10 cellular contexts compared by ENCODE assay signal in genomic region chr1:6045561-6045960, GRCh38. TPM values are rescaled to one million over a fixed set of nuclear protein-coding genes. Genes with fewer than 3 reads are reported as not detected.
DNase-seq lines count a peak whose midpoint lies in the region; ATAC-seq and TF ChIP-seq lines count a peak whose summit lies in the region.
"Had no signal": no experiment of that assay in that cellular context is flagged by ENCODE, and none has a peak within 500 bp of the region (broad histone marks: within the 10 kb centered on the region; RNA-seq: fewer than 3 reads in every experiment).

TSS of gene KCNAB2 (plus strand) at chr1:6045888. CDS start at chr1:6051537, 5,649 bp downstream.

- no peak within 1 kb of the TSS for H3K4me2 ChIP-seq in neural cell (ENCODE audit: low read length)
- H3K4me2 ChIP-seq: neural progenitor cell had no signal

- H3K4me3 ChIP-seq in CD8-positive, alpha-beta T cell (ENCODE audit: low read depth, low read length) = no peak within 1 kb of the TSS
- H3K4me3 ChIP-seq in gastroesophageal sphincter = no peak within 1 kb of the TSS
- no peak within 1 kb of the TSS for H3K4me3 ChIP-seq in neural cell (ENCODE audit: low read length)
- H3K4me3 ChIP-seq in testis = no peak within 1 kb of the TSS
- H3K4me3 ChIP-seq in effector memory CD4-positive, alpha-beta T cell (ENCODE audit: insufficient read depth, low read depth, low read length, poor library complexity, severe bottlenecking) = no peak within 1 kb of the TSS
- H3K4me3 ChIP-seq: neural progenitor cell had no signal

- no peak for TF ChIP-seq POLR2A in gastroesophageal sphincter (IDR thresholded peaks at IDR 0.05)
- no peak for TF ChIP-seq POLR2A in testis (IDR thresholded peaks at IDR 0.05)

- no peaks in the 10 kb centered on the region for H3K9me3 ChIP-seq in CD8-positive, alpha-beta T cell (ENCODE audit: low read length)
- H3K9me3 ChIP-seq in gastroesophageal sphincter (no peaks in the 10 kb centered on the region), neural cell (ENCODE audit: low read length) (no peaks in the 10 kb centered on the region), testis (no peaks in the 10 kb centered on the region)
- no peaks in the 10 kb centered on the region for H3K9me3 ChIP-seq in effector memory CD4-positive, alpha-beta T cell (ENCODE audit: control insufficient read depth, low read length)

- POLR2A ChIA-PET in CD8-positive, alpha-beta T cell (lab: Charles Lee) = no interaction called here

- H3K9me3 Mint-ChIP-seq in CD8-positive, alpha-beta T cell = no peaks in the 10 kb centered on the region
- H3K9me3 Mint-ChIP-seq: neural progenitor cell had no signal

- H3K4me3 Mint-ChIP-seq in CD8-positive, alpha-beta T cell = no peak within 1 kb of the TSS
- H3K4me3 Mint-ChIP-seq: neural progenitor cell had no signal

- TF ChIP-seq RAD21 in neural cell (conservative IDR thresholded peaks at IDR 0.05) = no peak

- H3K27ac ChIP-seq in CD8-positive, alpha-beta T cell (ENCODE audit: low read depth, low read length) = no peak within 1 kb of the TSS
- H3K27ac ChIP-seq in gastroesophageal sphincter (no peak within 1 kb of the TSS), neural cell (ENCODE audit: low read length) (no peak within 1 kb of the TSS), testis (no peak within 1 kb of the TSS)
- H3K27ac ChIP-seq in effector memory CD4-positive, alpha-beta T cell (ENCODE audit: insufficient read depth, low read length, poor library complexity, severe bottlenecking) = no peak within 1 kb of the TSS
- H3K27ac ChIP-seq: neural progenitor cell had no signal

- H3K79me2 ChIP-seq in neural cell (replicated peaks; ENCODE audit: insufficient read depth, low read length) = no peaks in the 10 kb centered on the region

- peak in 1 of 7 experiments; percentile 5 for DNase-seq in CD8-positive, alpha-beta T cell
- DNase-seq in SK-MEL-5 (ENCODE audit: low read depth, low spot score) (no peak), testis (no peak), activated gamma-delta T cell (lab: John Stamatoyannopoulos, UW) (no peak)
- DNase-seq in effector memory CD4-positive, alpha-beta T cell = no peak
- DNase-seq: NCI-H187 treated with DMSO at 0.1 percent for 48 hours had no signal

- H2AFZ ChIP-seq in neural cell (ENCODE audit: low read depth, low read length) = no peak within 1 kb of the TSS
- H2AFZ ChIP-seq: neural progenitor cell had no signal

- H3K36me3 Mint-ChIP-seq in CD8-positive, alpha-beta T cell = peaks cover 78% of the 10 kb centered on the region
- H3K36me3 Mint-ChIP-seq: neural progenitor cell had no signal

- no peaks in the 10 kb centered on the region for H3K27me3 ChIP-seq in CD8-positive, alpha-beta T cell (ENCODE audit: insufficient read depth, low read length)
- H3K27me3 ChIP-seq in gastroesophageal sphincter (peaks cover 4% of the 10 kb centered on the region), neural cell (ENCODE audit: insufficient read depth, low read depth, low read length) (no peaks in the 10 kb centered on the region), testis (no peaks in the 10 kb centered on the region)
- H3K27me3 ChIP-seq in effector memory CD4-positive, alpha-beta T cell (replicated peaks; ENCODE audit: control insufficient read depth, insufficient read depth, low read length, poor library complexity, severe bottlenecking) = no peaks in the 10 kb centered on the region
- H3K27me3 ChIP-seq: neural progenitor cell had no signal

- TF ChIP-seq CTCF in CD8-positive, alpha-beta T cell (IDR thresholded peaks at IDR 0.05) = no peak
- TF ChIP-seq CTCF in gastroesophageal sphincter (IDR thresholded peaks at IDR 0.05) (no peak), neural cell (IDR thresholded peaks at IDR 0.05; ENCODE audit: poor library complexity, severe bottlenecking) (no peak), testis (IDR thresholded peaks at IDR 0.05) (no peak)

- H4K20me1 ChIP-seq in neural cell (ENCODE audit: insufficient read depth) = no peaks in the 10 kb centered on the region

- CTCF ChIA-PET in CD8-positive, alpha-beta T cell (lab: Charles Lee) = interaction anchor here (1.1 kb wide), 1 partner anchor 13 kb away, joined by 4 read pairs; no protein-coding TSS in a partner anchor

- peaks cover 17% of the 10 kb centered on the region for H3K4me1 Mint-ChIP-seq in CD8-positive, alpha-beta T cell (ENCODE audit: low read depth)

- no peak within 1 kb of the TSS for H3K9ac ChIP-seq in neural cell (ENCODE audit: low read length)
- H3K9ac ChIP-seq: neural progenitor cell had no signal

- in situ Hi-C loops in SK-MEL-5 (cut with HindIII; ENCODE audit: low pct_unique_long_range_greater_than_20kb, low sequenced_read_pairs) = no loop called here

- H3K4me1 ChIP-seq in CD8-positive, alpha-beta T cell (ENCODE audit: insufficient read depth, low read length) = no peaks in the 10 kb centered on the region
- no peaks in the 10 kb centered on the region for H3K4me1 ChIP-seq in gastroesophageal sphincter
- no peaks in the 10 kb centered on the region for H3K4me1 ChIP-seq in testis
- no peaks in the 10 kb centered on the region for H3K4me1 ChIP-seq in effector memory CD4-positive, alpha-beta T cell (ENCODE audit: control insufficient read depth, insufficient read depth, low read length, poor library complexity, severe bottlenecking)

- H3K36me3 ChIP-seq in CD8-positive, alpha-beta T cell (ENCODE audit: insufficient read depth, low read length) = peaks cover 40% of the 10 kb centered on the region
- peaks cover 0 to 19% of the 10 kb centered on the region in 2 donors for H3K36me3 ChIP-seq in gastroesophageal sphincter
- no peaks in the 10 kb centered on the region for H3K36me3 ChIP-seq in neural cell (ENCODE audit: insufficient read depth, low read length)
- no peaks in the 10 kb centered on the region for H3K36me3 ChIP-seq in testis (ENCODE audit: low read depth, missing control alignments)
- peaks cover 89% of the 10 kb centered on the region for H3K36me3 ChIP-seq in effector memory CD4-positive, alpha-beta T cell (ENCODE audit: control insufficient read depth, insufficient read depth, low read length)
- H3K36me3 ChIP-seq: neural progenitor cell had no signal

- H3K9me2 ChIP-seq in neural cell (ENCODE audit: insufficient read depth, low read length) = no peaks in the 10 kb centered on the region

- peak within 1 kb of the TSS; percentile 41 for H3K27ac Mint-ChIP-seq in CD8-positive, alpha-beta T cell
- H3K27ac Mint-ChIP-seq: neural progenitor cell had no signal

- intact Hi-C loops in CD8-positive, alpha-beta T cell (cut with DNase I, micrococcal nuclease) = no loop called here
- intact Hi-C loops in testis (cut with DNase I; ENCODE audit: low total_unique reads) = no loop called here

- no peaks in the 10 kb centered on the region for H3K27me3 Mint-ChIP-seq in CD8-positive, alpha-beta T cell (ENCODE audit: low read depth)

- ATAC-seq in CD8-positive, alpha-beta T cell = no peak
- ATAC-seq in gastroesophageal sphincter (no peak), GM19395 (IDR thresholded peaks at IDR 0.05; ENCODE audit: unreplicated experiment) (no peak)

- no peaks in the 10 kb centered on the region for H3F3A ChIP-seq in neural cell (ENCODE audit: insufficient read depth, low read length, poor library complexity, severe bottlenecking)

- no peak for TF ChIP-seq EP300 in gastroesophageal sphincter (IDR thresholded peaks at IDR 0.05)
- TF ChIP-seq EP300 in neural cell (conservative IDR thresholded peaks at IDR 0.05; ENCODE audit: poor library complexity, severe bottlenecking) = no peak

- WGBS in gastroesophageal sphincter (ENCODE audit: low coverage in 1 of 2), 2 donors = 55% methylated on average over 5 of the region's 15 CpGs; no CpG with 5 or more reads in 1 of the 2 donors
- 88 to 94% methylated on average over 6 to 15 of the region's 15 CpGs for WGBS in testis, 2 donors

TF ChIP-seq in neural cell, 6 proteins besides CTCF, POLR2A, EP300 and RAD21:
- TF ChIP-seq POLR2AphosphoS5 (IDR thresholded peaks at IDR 0.05) = no peak
- TF ChIP-seq SMC3 (conservative IDR thresholded peaks at IDR 0.05; ENCODE audit: poor library complexity) = no peak
- TF ChIP-seq MXI1 (conservative IDR thresholded peaks at IDR 0.05; ENCODE audit: poor library complexity, severe bottlenecking) = no peak
- TF ChIP-seq, protein P1, sequence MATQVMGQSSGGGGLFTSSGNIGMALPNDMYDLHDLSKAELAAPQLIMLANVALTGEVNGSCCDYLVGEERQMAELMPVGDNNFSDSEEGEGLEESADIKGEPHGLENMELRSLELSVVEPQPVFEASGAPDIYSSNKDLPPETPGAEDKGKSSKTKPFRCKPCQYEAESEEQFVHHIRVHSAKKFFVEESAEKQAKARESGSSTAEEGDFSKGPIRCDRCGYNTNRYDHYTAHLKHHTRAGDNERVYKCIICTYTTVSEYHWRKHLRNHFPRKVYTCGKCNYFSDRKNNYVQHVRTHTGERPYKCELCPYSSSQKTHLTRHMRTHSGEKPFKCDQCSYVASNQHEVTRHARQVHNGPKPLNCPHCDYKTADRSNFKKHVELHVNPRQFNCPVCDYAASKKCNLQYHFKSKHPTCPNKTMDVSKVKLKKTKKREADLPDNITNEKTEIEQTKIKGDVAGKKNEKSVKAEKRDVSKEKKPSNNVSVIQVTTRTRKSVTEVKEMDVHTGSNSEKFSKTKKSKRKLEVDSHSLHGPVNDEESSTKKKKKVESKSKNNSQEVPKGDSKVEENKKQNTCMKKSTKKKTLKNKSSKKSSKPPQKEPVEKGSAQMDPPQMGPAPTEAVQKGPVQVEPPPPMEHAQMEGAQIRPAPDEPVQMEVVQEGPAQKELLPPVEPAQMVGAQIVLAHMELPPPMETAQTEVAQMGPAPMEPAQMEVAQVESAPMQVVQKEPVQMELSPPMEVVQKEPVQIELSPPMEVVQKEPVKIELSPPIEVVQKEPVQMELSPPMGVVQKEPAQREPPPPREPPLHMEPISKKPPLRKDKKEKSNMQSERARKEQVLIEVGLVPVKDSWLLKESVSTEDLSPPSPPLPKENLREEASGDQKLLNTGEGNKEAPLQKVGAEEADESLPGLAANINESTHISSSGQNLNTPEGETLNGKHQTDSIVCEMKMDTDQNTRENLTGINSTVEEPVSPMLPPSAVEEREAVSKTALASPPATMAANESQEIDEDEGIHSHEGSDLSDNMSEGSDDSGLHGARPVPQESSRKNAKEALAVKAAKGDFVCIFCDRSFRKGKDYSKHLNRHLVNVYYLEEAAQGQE (IDR thresholded peaks at IDR 0.05; ENCODE audit: borderline replicate concordance) = no peak
- TF ChIP-seq TAF1 (IDR thresholded peaks at IDR 0.05; ENCODE audit: low read depth) = no peak
- no peak for TF ChIP-seq EZH2 (IDR thresholded peaks at IDR 0.05; ENCODE audit: borderline replicate concordance, insufficient read depth, low read length, poor library complexity, severe bottlenecking)

RNA-seq across cellular contexts. Expression of gene KCNAB2, which starts in this region (rescaled TPM):
- 100 to 1,000 TPM; 152 to 163 TPM for total RNA-seq in CD8-positive, alpha-beta T cell
- 70.3 and 73.6 TPM in 2 replicates for total RNA-seq in SK-MEL-5 (2014; rRNA removed; shearing (Covaris generic))
- 138 and 161 TPM in 2 replicates for polyA plus RNA-seq in SK-MEL-5 (2015; cell fraction: cytosol; rRNA removed)
- polyA plus RNA-seq in SK-MEL-5 (2015; cell fraction: nucleus; rRNA removed) = 226 and 289 TPM in 2 replicates
- 10 to 100 TPM; 10.9 to 12.6 (median 11.7) TPM for total RNA-seq in gastroesophageal sphincter
- 11.7 and 11.8 TPM in 2 replicates for polyA plus RNA-seq in neural cell
- 20.8 and 21.9 TPM in 2 replicates for polyA minus RNA-seq in neural cell
- 1 to 10 TPM; 9.0 to 9.3 TPM for total RNA-seq in testis
- 9.8 TPM for polyA plus RNA-seq in testis (ENCODE audit: insufficient read depth, low read depth, low replicate concordance)
